Comparison of ENCODE assay signal across 1 cellular context in the genomic region with DNA sequence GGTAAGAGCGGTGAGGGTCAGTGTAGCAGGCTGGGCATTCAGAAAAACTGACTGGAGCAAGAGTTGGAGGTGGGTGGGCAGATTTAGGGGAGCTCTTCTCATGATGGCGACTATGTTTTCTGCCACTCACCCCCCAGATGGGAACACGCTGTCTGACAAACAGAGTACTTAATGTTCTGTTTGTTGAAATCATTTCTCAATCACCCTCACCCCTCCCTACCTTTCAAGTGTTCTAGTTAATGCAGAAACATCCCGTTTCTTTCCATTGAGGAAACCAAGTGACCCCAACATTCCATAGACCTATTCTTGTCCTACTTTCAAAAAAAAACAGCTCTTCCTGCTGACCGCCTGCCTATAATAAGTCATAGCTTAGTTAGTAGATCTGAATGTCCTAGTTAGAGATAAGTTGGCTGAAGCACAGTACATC.
TF ChIP-seq lines count a peak whose summit lies in the region.

No MANE protein-coding gene starts in this region.

TF ChIP-seq in HepG2, 621 proteins besides CTCF, POLR2A, EP300 and RAD21 (continued from another document and continues in another):
- no peak for TF ChIP-seq E2F5 (CRISPR knock-in tag; conservative IDR thresholded peaks at IDR 0.05)
- TF ChIP-seq POGZ (CRISPR knock-in tag; IDR thresholded peaks at IDR 0.05): no peak
- no peak for TF ChIP-seq MTF1 (CRISPR knock-in tag; IDR thresholded peaks at IDR 0.05)
- TF ChIP-seq NFRKB (IDR thresholded peaks at IDR 0.05): no peak
- TF ChIP-seq ZBTB7A (CRISPR knock-in tag; IDR thresholded peaks at IDR 0.05): no peak
- TF ChIP-seq, protein P1, sequence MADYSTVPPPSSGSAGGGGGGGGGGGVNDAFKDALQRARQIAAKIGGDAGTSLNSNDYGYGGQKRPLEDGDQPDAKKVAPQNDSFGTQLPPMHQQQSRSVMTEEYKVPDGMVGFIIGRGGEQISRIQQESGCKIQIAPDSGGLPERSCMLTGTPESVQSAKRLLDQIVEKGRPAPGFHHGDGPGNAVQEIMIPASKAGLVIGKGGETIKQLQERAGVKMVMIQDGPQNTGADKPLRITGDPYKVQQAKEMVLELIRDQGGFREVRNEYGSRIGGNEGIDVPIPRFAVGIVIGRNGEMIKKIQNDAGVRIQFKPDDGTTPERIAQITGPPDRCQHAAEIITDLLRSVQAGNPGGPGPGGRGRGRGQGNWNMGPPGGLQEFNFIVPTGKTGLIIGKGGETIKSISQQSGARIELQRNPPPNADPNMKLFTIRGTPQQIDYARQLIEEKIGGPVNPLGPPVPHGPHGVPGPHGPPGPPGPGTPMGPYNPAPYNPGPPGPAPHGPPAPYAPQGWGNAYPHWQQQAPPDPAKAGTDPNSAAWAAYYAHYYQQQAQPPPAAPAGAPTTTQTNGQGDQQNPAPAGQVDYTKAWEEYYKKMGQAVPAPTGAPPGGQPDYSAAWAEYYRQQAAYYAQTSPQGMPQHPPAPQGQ (CRISPR knock-in tag; IDR thresholded peaks at IDR 0.05; ENCODE audit: borderline replicate concordance): no peak
- TF ChIP-seq ZBTB10 (CRISPR knock-in tag; IDR thresholded peaks at IDR 0.05; ENCODE audit: borderline replicate concordance): no peak
- TF ChIP-seq ZNF644 (CRISPR knock-in tag; IDR thresholded peaks at IDR 0.05; ENCODE audit: low read depth): no peak
- no peak for TF ChIP-seq ZBTB43 (CRISPR knock-in tag; conservative IDR thresholded peaks at IDR 0.05)
- TF ChIP-seq ZNF430 (CRISPR knock-in tag; IDR thresholded peaks at IDR 0.05): no peak
- peak; percentile 43; the same call in 1 of the 2 replicates for TF ChIP-seq HMG20A (CRISPR knock-in tag; IDR thresholded peaks at IDR 0.05; ENCODE audit: borderline replicate concordance)
- no peak for TF ChIP-seq HMG20B (CRISPR knock-in tag; conservative IDR thresholded peaks at IDR 0.05)
- TF ChIP-seq SP1 (IDR thresholded peaks at IDR 0.05): no peak
- TF ChIP-seq SP1 (CRISPR knock-in tag; IDR thresholded peaks at IDR 0.05): no peak
- TF ChIP-seq ZNF543 (CRISPR knock-in tag; IDR thresholded peaks at IDR 0.05): no peak
- 0 out of 2 replicates have a peak, but pooled peaks have one; percentile 21 for TF ChIP-seq ZNF34 (CRISPR knock-in tag; IDR thresholded peaks at IDR 0.05; ENCODE audit: borderline replicate concordance)
- TF ChIP-seq, protein P2, sequence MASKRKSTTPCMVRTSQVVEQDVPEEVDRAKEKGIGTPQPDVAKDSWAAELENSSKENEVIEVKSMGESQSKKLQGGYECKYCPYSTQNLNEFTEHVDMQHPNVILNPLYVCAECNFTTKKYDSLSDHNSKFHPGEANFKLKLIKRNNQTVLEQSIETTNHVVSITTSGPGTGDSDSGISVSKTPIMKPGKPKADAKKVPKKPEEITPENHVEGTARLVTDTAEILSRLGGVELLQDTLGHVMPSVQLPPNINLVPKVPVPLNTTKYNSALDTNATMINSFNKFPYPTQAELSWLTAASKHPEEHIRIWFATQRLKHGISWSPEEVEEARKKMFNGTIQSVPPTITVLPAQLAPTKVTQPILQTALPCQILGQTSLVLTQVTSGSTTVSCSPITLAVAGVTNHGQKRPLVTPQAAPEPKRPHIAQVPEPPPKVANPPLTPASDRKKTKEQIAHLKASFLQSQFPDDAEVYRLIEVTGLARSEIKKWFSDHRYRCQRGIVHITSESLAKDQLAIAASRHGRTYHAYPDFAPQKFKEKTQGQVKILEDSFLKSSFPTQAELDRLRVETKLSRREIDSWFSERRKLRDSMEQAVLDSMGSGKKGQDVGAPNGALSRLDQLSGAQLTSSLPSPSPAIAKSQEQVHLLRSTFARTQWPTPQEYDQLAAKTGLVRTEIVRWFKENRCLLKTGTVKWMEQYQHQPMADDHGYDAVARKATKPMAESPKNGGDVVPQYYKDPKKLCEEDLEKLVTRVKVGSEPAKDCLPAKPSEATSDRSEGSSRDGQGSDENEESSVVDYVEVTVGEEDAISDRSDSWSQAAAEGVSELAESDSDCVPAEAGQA (IDR thresholded peaks at IDR 0.05; ENCODE audit: low read depth): no peak
- TF ChIP-seq, protein P2 (CRISPR knock-in tag; IDR thresholded peaks at IDR 0.05; ENCODE audit: borderline replicate concordance): no peak
- TF ChIP-seq SOX5 (CRISPR knock-in tag; IDR thresholded peaks at IDR 0.05; ENCODE audit: borderline replicate concordance): peak; percentile 44; the same call in 1 of the 2 replicates
- TF ChIP-seq, protein P3, sequence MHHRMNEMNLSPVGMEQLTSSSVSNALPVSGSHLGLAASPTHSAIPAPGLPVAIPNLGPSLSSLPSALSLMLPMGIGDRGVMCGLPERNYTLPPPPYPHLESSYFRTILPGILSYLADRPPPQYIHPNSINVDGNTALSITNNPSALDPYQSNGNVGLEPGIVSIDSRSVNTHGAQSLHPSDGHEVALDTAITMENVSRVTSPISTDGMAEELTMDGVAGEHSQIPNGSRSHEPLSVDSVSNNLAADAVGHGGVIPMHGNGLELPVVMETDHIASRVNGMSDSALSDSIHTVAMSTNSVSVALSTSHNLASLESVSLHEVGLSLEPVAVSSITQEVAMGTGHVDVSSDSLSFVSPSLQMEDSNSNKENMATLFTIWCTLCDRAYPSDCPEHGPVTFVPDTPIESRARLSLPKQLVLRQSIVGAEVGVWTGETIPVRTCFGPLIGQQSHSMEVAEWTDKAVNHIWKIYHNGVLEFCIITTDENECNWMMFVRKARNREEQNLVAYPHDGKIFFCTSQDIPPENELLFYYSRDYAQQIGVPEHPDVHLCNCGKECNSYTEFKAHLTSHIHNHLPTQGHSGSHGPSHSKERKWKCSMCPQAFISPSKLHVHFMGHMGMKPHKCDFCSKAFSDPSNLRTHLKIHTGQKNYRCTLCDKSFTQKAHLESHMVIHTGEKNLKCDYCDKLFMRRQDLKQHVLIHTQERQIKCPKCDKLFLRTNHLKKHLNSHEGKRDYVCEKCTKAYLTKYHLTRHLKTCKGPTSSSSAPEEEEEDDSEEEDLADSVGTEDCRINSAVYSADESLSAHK (CRISPR knock-in tag; IDR thresholded peaks at IDR 0.05; ENCODE audit: borderline replicate concordance): no peak
- TF ChIP-seq, protein P4, sequence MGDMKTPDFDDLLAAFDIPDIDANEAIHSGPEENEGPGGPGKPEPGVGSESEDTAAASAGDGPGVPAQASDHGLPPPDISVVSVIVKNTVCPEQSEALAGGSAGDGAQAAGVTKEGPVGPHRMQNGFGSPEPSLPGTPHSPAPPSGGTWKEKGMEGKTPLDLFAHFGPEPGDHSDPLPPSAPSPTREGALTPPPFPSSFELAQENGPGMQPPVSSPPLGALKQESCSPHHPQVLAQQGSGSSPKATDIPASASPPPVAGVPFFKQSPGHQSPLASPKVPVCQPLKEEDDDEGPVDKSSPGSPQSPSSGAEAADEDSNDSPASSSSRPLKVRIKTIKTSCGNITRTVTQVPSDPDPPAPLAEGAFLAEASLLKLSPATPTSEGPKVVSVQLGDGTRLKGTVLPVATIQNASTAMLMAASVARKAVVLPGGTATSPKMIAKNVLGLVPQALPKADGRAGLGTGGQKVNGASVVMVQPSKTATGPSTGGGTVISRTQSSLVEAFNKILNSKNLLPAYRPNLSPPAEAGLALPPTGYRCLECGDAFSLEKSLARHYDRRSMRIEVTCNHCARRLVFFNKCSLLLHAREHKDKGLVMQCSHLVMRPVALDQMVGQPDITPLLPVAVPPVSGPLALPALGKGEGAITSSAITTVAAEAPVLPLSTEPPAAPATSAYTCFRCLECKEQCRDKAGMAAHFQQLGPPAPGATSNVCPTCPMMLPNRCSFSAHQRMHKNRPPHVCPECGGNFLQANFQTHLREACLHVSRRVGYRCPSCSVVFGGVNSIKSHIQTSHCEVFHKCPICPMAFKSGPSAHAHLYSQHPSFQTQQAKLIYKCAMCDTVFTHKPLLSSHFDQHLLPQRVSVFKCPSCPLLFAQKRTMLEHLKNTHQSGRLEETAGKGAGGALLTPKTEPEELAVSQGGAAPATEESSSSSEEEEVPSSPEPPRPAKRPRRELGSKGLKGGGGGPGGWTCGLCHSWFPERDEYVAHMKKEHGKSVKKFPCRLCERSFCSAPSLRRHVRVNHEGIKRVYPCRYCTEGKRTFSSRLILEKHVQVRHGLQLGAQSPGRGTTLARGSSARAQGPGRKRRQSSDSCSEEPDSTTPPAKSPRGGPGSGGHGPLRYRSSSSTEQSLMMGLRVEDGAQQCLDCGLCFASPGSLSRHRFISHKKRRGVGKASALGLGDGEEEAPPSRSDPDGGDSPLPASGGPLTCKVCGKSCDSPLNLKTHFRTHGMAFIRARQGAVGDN (CRISPR knock-in tag; IDR thresholded peaks at IDR 0.05): no peak
- TF ChIP-seq HNF4G (IDR thresholded peaks at IDR 0.05; ENCODE audit: borderline replicate concordance, low read depth, low read length): no peak
- TF ChIP-seq HNF4G (CRISPR knock-in tag; IDR thresholded peaks at IDR 0.05; ENCODE audit: borderline replicate concordance, low read depth): no peak
- TF ChIP-seq PATZ1 (CRISPR knock-in tag; IDR thresholded peaks at IDR 0.05): peak; percentile 60
- no peak for TF ChIP-seq ZNF10 (CRISPR knock-in tag; IDR thresholded peaks at IDR 0.05; ENCODE audit: borderline replicate concordance, low read depth)
- TF ChIP-seq ZNF224 (CRISPR knock-in tag; IDR thresholded peaks at IDR 0.05): no peak
- no peak for TF ChIP-seq MIER3 (CRISPR knock-in tag; IDR thresholded peaks at IDR 0.05; ENCODE audit: borderline replicate concordance)
- 0 out of 2 replicates have a peak, but pooled peaks have one; percentile 31 for TF ChIP-seq ARNT2 (CRISPR knock-in tag; IDR thresholded peaks at IDR 0.05; ENCODE audit: low read depth)
- no peak for TF ChIP-seq ARNT (IDR thresholded peaks at IDR 0.05)
